ENCODE assay signal across 14 cellular contexts in genomic region chr5:52990531-52990925, GRCh38. TPM values are rescaled to one million over a fixed set of nuclear protein-coding genes. Genes with fewer than 3 reads are reported as not detected.
DNase-seq lines count a peak whose midpoint lies in the region; ATAC-seq and TF ChIP-seq lines count a peak whose summit lies in the region.
"Had no signal": no experiment of that assay in that cellular context is flagged by ENCODE, and none has a peak within 500 bp of the region (broad histone marks: within the 10 kb centered on the region; RNA-seq: fewer than 3 reads in every experiment).

No MANE protein-coding gene starts in this region.

- peak overlapping the region; percentile 94 for H3K9ac ChIP-seq in mammary epithelial cell (ENCODE audit: insufficient read depth, low read length)
- H3K9ac ChIP-seq: BLaER1 had no signal

- dilution Hi-C loops in mammary epithelial cell (cut with HindIII; ENCODE audit: low sequenced_read_pairs), result loop anchor here (5.0 kb wide), 2 partner anchors 38 to 47 kb away; no protein-coding TSS in a partner anchor

- peaks cover 64% of the 10 kb centered on the region for H3K79me2 ChIP-seq in mammary epithelial cell (ENCODE audit: insufficient read depth, low read length)

- H3K36me3 ChIP-seq in heart left ventricle (no peaks in the 10 kb centered on the region), mammary epithelial cell (ENCODE audit: insufficient read depth, low read length) (peaks cover 20% of the 10 kb centered on the region), kidney epithelial cell (ENCODE audit: control insufficient read depth, insufficient read depth, low read length) (no peaks in the 10 kb centered on the region), tibial artery (no peaks in the 10 kb centered on the region)
- H3K36me3 ChIP-seq: BLaER1 had no signal

- H3K4me2 ChIP-seq in mammary epithelial cell (ENCODE audit: insufficient read depth, low read depth, low read length), result peak overlapping the region; percentile 90

- H3K27me3 ChIP-seq in heart left ventricle, result peaks cover 0 to 10% (median 0%) of the 10 kb centered on the region in 9 donors
- no peaks in the 10 kb centered on the region for H3K27me3 ChIP-seq in mammary epithelial cell (ENCODE audit: insufficient read depth, low read length)
- H3K27me3 ChIP-seq in kidney epithelial cell (ENCODE audit: control insufficient read depth, insufficient read depth, low read length), result no peaks in the 10 kb centered on the region
- H3K27me3 ChIP-seq in tibial artery, result no peaks in the 10 kb centered on the region

- DNase-seq in heart left ventricle (no peak), left ventricle myocardium superior (no peak), mammary epithelial cell (no peak), kidney epithelial cell (ENCODE audit: low read depth) (no peak), tibial artery (no peak), NCI-H2196 treated with DMSO at 0.1 percent for 48 hours (lab: John Stamatoyannopoulos, UW; ENCODE audit: unreplicated experiment) (no peak), natural killer cell (no peak)
- DNase-seq: activated T-cell treated with anti-CD3 and anti-CD28 coated beads, Interleukin-2, amount 50 U/mL, for 24 hours; NCI-H510A treated with DMSO at 0.1 percent for 48 hours had no signal

- H3K4me3 Mint-ChIP-seq in natural killer cell, result no peak overlapping the region

- TF ChIP-seq CTCF in heart left ventricle (IDR thresholded peaks at IDR 0.05) (no peak), mammary epithelial cell (conservative IDR thresholded peaks at IDR 0.05 in 1 of 2, IDR thresholded peaks at IDR 0.05 in 1 of 2; ENCODE audit: extremely low read depth in 1 of 2, insufficient read depth in 1 of 2, low read depth in 1 of 2, low read length in 2 of 2) (no peak), kidney epithelial cell (IDR thresholded peaks at IDR 0.05; ENCODE audit: insufficient read depth, low read length, poor library complexity, severe bottlenecking) (no peak), tibial artery (IDR thresholded peaks at IDR 0.05) (no peak), natural killer cell (IDR thresholded peaks at IDR 0.05) (no peak)

- 57 to 75% (median 67%) methylated on average over 4 of the region's 4 CpGs for WGBS in heart left ventricle, 4 donors
- 0% methylated on average over 4 of the region's 4 CpGs for WGBS in mammary epithelial cell (ENCODE audit: low coverage, missing lambda C conversion rate)

- ATAC-seq in heart left ventricle (no peak), left ventricle myocardium superior (no peak), natural killer cell (no peak), GM18519 (IDR thresholded peaks at IDR 0.05; ENCODE audit: low FRiP score, unreplicated experiment) (no peak)
- ATAC-seq: stimulated activated memory B cell treated with anti-CD40 and anti-IgM and Interleukin-4, amounts not matched to agents 10 μg/mL and 1 μg/mL and 100 μg/mL, for 72 hours had no signal

- BruUV-seq in mammary epithelial cell (replicated peaks; lab: Mats Ljungman, UMichigan), result TSS peak; percentile 30

- peak overlapping the region in 1 of 12 donors; percentile 46 for H3K27ac ChIP-seq in heart left ventricle
- peak overlapping the region; percentile 95 for H3K27ac ChIP-seq in mammary epithelial cell (ENCODE audit: insufficient read depth, low read depth, low read length)
- peak overlapping the region in 1 of 2 donors; percentile 69 for H3K27ac ChIP-seq in tibial artery
- H3K27ac ChIP-seq: BLaER1 had no signal

- intact Hi-C loops in heart left ventricle (cut with DNase I) (loop anchor here in 1 of 10 donors (5.0 kb wide), 1 partner anchor 38 kb away; no protein-coding TSS in a partner anchor), left ventricle myocardium superior (cut with micrococcal nuclease) (no loop called here), mammary epithelial cell (cut with micrococcal nuclease) (loop anchor here (1.0 kb wide), 2 partner anchors 16 to 106 kb away; no protein-coding TSS in a partner anchor), tibial artery (cut with DNase I; ENCODE audit: low total_unique reads) (no loop called here), natural killer cell (cut with micrococcal nuclease) (no loop called here)

- in situ Hi-C loops in mammary epithelial cell (cut with MboI; ENCODE audit: low sequenced_read_pairs in 2 of 2), result loop anchor here in 1 of 2 donors (5.0 kb wide), 1 partner anchor 47 kb away; no protein-coding TSS in a partner anchor

- H4K20me1 ChIP-seq in mammary epithelial cell (ENCODE audit: insufficient read depth, low read length), result no peaks in the 10 kb centered on the region
- H4K20me1 ChIP-seq: BLaER1 had no signal

- CTCF ChIA-PET in mammary epithelial cell (lab: Charles Lee; ENCODE audit: low non-redundant PET), result interaction anchor here (0.6 kb wide), 2 partner anchors 27 to 203 kb away, joined by 3 to 4 read pairs; no protein-coding TSS in a partner anchor

- H3K9me3 ChIP-seq in heart left ventricle, result no peaks in the 10 kb centered on the region
- no peaks in the 10 kb centered on the region for H3K9me3 ChIP-seq in mammary epithelial cell (replicated peaks; ENCODE audit: insufficient read depth, low read length)
- H3K9me3 ChIP-seq in tibial artery, result no peaks in the 10 kb centered on the region
- H3K9me3 ChIP-seq: BLaER1 had no signal

- no peaks in the 10 kb centered on the region for H3K4me1 Mint-ChIP-seq in natural killer cell
- H3K4me1 Mint-ChIP-seq: stimulated activated memory B cell treated with anti-CD40 and anti-IgM and Interleukin-4, amounts not matched to agents 10 μg/mL and 1 μg/mL and 100 μg/mL, for 72 hours had no signal

- H3K4me3 ChIP-seq in heart left ventricle, result peak overlapping the region in 8 of 12 donors; percentile 54 to 74 (median 63)
- peak overlapping the region; percentile 69 to 95 (median 88) for H3K4me3 ChIP-seq in mammary epithelial cell (replicated peaks in 1 of 3; ENCODE audit: insufficient read depth in 1 of 3, low read depth in 2 of 3, low read length in 3 of 3)
- peak overlapping the region; percentile 65 for H3K4me3 ChIP-seq in kidney epithelial cell (ENCODE audit: low read depth, low read length)
- peak overlapping the region; percentile 61 to 77 for H3K4me3 ChIP-seq in tibial artery

- no peaks in the 10 kb centered on the region for H3K36me3 Mint-ChIP-seq in natural killer cell
- H3K36me3 Mint-ChIP-seq: memory B cell; stimulated activated memory B cell treated with anti-CD40 and anti-IgM and Interleukin-4, amounts not matched to agents 10 μg/mL and 1 μg/mL and 100 μg/mL, for 72 hours had no signal

- no peak overlapping the region for H3K27ac Mint-ChIP-seq in natural killer cell
- H3K27ac Mint-ChIP-seq: activated T-cell treated with anti-CD3 and anti-CD28 coated beads, Interleukin-2, amount 50 U/mL, for 24 hours; memory B cell; stimulated activated memory B cell treated with anti-CD40 and anti-IgM and Interleukin-4, amounts not matched to agents 10 μg/mL and 1 μg/mL and 100 μg/mL, for 72 hours; T-helper 1 cell treated with Interleukin-12 subunit alpha and Interleukin-12 subunit beta and Interleukin-4 antibody, amounts not matched to agents 30 μg/mL and 1 μg/mL, for 36 hours had no signal

- H3K4me1 ChIP-seq in heart left ventricle, result peaks cover 0 to 22% (median 10%) of the 10 kb centered on the region in 12 donors
- peaks cover 65% of the 10 kb centered on the region for H3K4me1 ChIP-seq in mammary epithelial cell (ENCODE audit: insufficient read depth, low read length)
- H3K4me1 ChIP-seq in tibial artery, result peaks cover 0 to 19% (median 7%) of the 10 kb centered on the region in 4 donors

- no peak overlapping the region for H2AFZ ChIP-seq in mammary epithelial cell (ENCODE audit: low read depth, low read length)

- no peak for TF ChIP-seq POLR2A in heart left ventricle (IDR thresholded peaks at IDR 0.05)

- H3K27me3 Mint-ChIP-seq in natural killer cell (ENCODE audit: low read depth in 2 of 2), result peaks cover 45 to 48% of the 10 kb centered on the region in 2 donors

- no peaks in the 10 kb centered on the region for H3K9me3 Mint-ChIP-seq in natural killer cell
- H3K9me3 Mint-ChIP-seq: activated T-cell treated with anti-CD3 and anti-CD28 coated beads, Interleukin-2, amount 50 U/mL, for 24 hours; memory B cell; stimulated activated memory B cell treated with anti-CD40 and anti-IgM and Interleukin-4, amounts not matched to agents 10 μg/mL and 1 μg/mL and 100 μg/mL, for 72 hours; T-helper 1 cell treated with Interleukin-12 subunit alpha and Interleukin-12 subunit beta and Interleukin-4 antibody, amounts not matched to agents 30 μg/mL and 1 μg/mL, for 36 hours had no signal

RNA-seq across cellular contexts. Expression of gene ITGA2, which starts 1.4 kb away (rescaled TPM):
- total RNA-seq in heart left ventricle (10 to 100 TPM in 1 of 9 donors, 1 to 10 TPM in 3, under 1 TPM in 5; 0.25 to 10.7 (median 1.00) TPM), left ventricle myocardium superior (0.69 TPM), mammary epithelial cell (100 to 1,000 TPM; 191 to 204 TPM), kidney epithelial cell (62.0 and 64.7 TPM in 2 replicates), natural killer cell (under 1 TPM; 0.11 to 0.26 (median 0.20) TPM)
- polyA plus RNA-seq in heart left ventricle (1 to 10 TPM in 1 of 2 donors, under 1 TPM in 1; 0.23 to 1.9 TPM), mammary epithelial cell (86.5 TPM)
- 266 TPM for polyA minus RNA-seq in mammary epithelial cell
